8 cellular contexts compared by ENCODE assay signal in genomic region chr1:43934279-43934985, GRCh38. TPM values are rescaled to one million over a fixed set of nuclear protein-coding genes. Genes with fewer than 3 reads are reported as not detected.
DNase-seq lines count a peak whose midpoint lies in the region; ATAC-seq lines count a peak whose summit lies in the region.

No MANE protein-coding gene starts in this region.

- intact Hi-C loops in left ventricle myocardium superior (cut with micrococcal nuclease): no loop called here

- peaks cover 21% of the 10 kb centered on the region for H3K4me1 ChIP-seq in SJCRH30

- peak; percentile 77 for DNase-seq in Daoy (ENCODE audit: low read depth)
- DNase-seq in M059J (ENCODE audit: low read depth): peak; percentile 67
- peak; percentile 88 to 95 for DNase-seq in SJCRH30
- DNase-seq in activated naive CD8-positive, alpha-beta T cell treated with anti-CD3 and anti-CD28 coated beads, Interleukin-2, amount 50 U/mL, for 16 hours (ENCODE audit: low read depth, low spot score): peak; percentile 19
- DNase-seq in left ventricle myocardium superior: peak; percentile 74
- DNase-seq in renal cortical epithelial cell (ENCODE audit: low read depth): peak; percentile 30

- ATAC-seq in left ventricle myocardium superior (peak; percentile 56), GM18511 (IDR thresholded peaks at IDR 0.05; ENCODE audit: unreplicated experiment) (no peak), GM19463 (IDR thresholded peaks at IDR 0.05; ENCODE audit: unreplicated experiment) (no peak)

- no peaks in the 10 kb centered on the region for H3K36me3 ChIP-seq in SJCRH30

- H3K9me3 ChIP-seq in SJCRH30 (replicated peaks): no peaks in the 10 kb centered on the region

- H3K27me3 ChIP-seq in SJCRH30: no peaks in the 10 kb centered on the region

- peak overlapping the region; percentile 59 for H3K4me3 ChIP-seq in SJCRH30

- H3K27ac ChIP-seq in SJCRH30: no peak overlapping the region

RNA-seq across cellular contexts. Expression of gene ARTN, which starts 0.8 kb away (rescaled TPM):
- total RNA-seq in Daoy (2014; rRNA removed; shearing (Covaris generic)): 0.91 and 2.5 TPM in 2 replicates
- 4.0 and 4.4 TPM in 2 replicates for total RNA-seq in M059J (2014; rRNA removed; shearing (Covaris generic))
- total RNA-seq in SJCRH30 (2014; rRNA removed; shearing (Covaris generic)): 2.8 and 3.0 TPM in 2 replicates
- not detected for total RNA-seq in left ventricle myocardium superior
- total RNA-seq in renal cortical epithelial cell: 0.40 and 3.0 TPM in 2 replicates

RNA-seq across cellular contexts. Expression of gene IPO13, which starts 12.3 kb away (rescaled TPM):
- 14.0 and 15.8 TPM in 2 replicates for total RNA-seq in Daoy (2014; rRNA removed; shearing (Covaris generic))
- total RNA-seq in M059J (2014; rRNA removed; shearing (Covaris generic)): 15.3 and 26.5 TPM in 2 replicates
- total RNA-seq in SJCRH30 (2014; rRNA removed; shearing (Covaris generic)): 15.4 and 17.7 TPM in 2 replicates
- total RNA-seq in left ventricle myocardium superior (60.0 TPM), renal cortical epithelial cell (12.5 and 41.1 TPM in 2 replicates)

RNA-seq across cellular contexts. Expression of gene DPH2, which starts 35.4 kb away (rescaled TPM):
- 64.7 and 88.9 TPM in 2 replicates for total RNA-seq in Daoy (2014; rRNA removed; shearing (Covaris generic))
- total RNA-seq in M059J (2014; rRNA removed; shearing (Covaris generic)): 28.1 and 33.9 TPM in 2 replicates
- total RNA-seq in SJCRH30 (2014; rRNA removed; shearing (Covaris generic)): 45.4 and 47.9 TPM in 2 replicates
- total RNA-seq in left ventricle myocardium superior (13.3 TPM), renal cortical epithelial cell (21.5 and 22.8 TPM in 2 replicates)

RNA-seq across cellular contexts. Expression of gene ATP6V0B, which starts 40.3 kb away (rescaled TPM):
- total RNA-seq in Daoy (2014; rRNA removed; shearing (Covaris generic)): 207 and 233 TPM in 2 replicates
- total RNA-seq in M059J (2014; rRNA removed; shearing (Covaris generic)): 242 and 249 TPM in 2 replicates
- 89.7 and 109 TPM in 2 replicates for total RNA-seq in SJCRH30 (2014; rRNA removed; shearing (Covaris generic))
- total RNA-seq in left ventricle myocardium superior (89.6 TPM), renal cortical epithelial cell (69.4 and 178 TPM in 2 replicates)

RNA-seq across cellular contexts. Expression of gene B4GALT2, which starts 44.6 kb away (rescaled TPM):
- 55.9 and 58.1 TPM in 2 replicates for total RNA-seq in Daoy (2014; rRNA removed; shearing (Covaris generic))
- total RNA-seq in M059J (2014; rRNA removed; shearing (Covaris generic)): 99.4 and 111 TPM in 2 replicates
- total RNA-seq in SJCRH30 (2014; rRNA removed; shearing (Covaris generic)): 65.9 and 67.4 TPM in 2 replicates
- total RNA-seq in left ventricle myocardium superior: 35.6 TPM
- 36.8 and 65.8 TPM in 2 replicates for total RNA-seq in renal cortical epithelial cell

Comparison
In these comparisons a context has a peak if more than half of its experiments do, and no peak if none do; other contexts are left out.
1. DNase-seq: peak in every context shown above with its lines; median percentile 92 in SJCRH30; 77 in Daoy; 74 in left ventricle myocardium superior; 67 in M059J; 30 in renal cortical epithelial cell; 19 in activated naive CD8-positive, alpha-beta T cell treated with anti-CD3 and anti-CD28 coated beads, Interleukin-2, amount 50 U/mL, for 16 hours.